ENCODE assay signal across 8 cellular contexts in the genomic region with DNA sequence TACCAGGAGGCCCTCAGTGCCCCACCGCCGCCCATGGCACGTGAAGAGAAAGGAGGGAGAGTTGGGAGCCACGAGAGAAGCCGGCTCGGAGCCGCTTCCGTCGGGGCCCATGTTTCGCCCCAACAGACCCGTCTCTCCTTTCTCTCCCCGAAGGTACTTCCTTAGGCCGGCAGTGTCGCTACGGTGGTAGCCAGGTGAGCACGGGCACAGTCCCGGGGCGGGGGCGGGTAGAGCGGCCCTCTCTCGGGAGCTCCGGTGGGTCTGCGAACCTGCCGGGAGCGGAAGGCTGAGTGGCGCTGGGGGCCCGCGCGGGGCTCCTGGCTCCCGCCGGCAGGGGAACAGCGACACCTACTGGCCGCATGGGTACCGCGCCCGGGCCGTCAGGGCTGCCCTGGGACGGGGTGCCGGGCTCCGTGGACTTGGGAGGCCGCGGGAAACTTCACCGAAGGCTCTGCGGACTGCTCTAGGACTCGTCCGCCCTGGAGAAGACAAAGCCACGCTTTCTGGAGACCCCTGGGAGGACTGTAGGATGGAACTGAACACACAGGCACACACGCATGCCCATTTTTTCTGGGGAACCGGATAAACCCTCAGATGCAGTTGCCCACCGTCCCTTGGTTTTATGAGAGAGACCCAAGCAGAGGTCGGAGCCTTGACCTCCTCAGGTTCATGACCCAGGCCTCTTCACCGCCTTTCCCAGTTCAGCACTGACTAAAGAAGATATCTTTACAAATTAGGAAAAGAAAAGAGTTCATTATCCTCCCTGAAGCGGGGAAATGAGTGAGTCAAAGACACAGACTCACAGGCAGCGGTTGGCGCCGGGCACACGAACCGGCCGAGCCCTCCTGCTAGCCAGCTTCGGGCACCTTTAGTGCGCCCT.
DNase-seq lines count a peak whose midpoint lies in the region; ATAC-seq, FAIRE-seq and TF ChIP-seq lines count a peak whose summit lies in the region.

No MANE protein-coding gene starts in this region.

- H3K9ac ChIP-seq in H1 (replicated peaks in 1 of 4; ENCODE audit: extremely low read depth in 1 of 4, low read depth in 3 of 4, low read length in 3 of 4), result no peak overlapping the region

- H3K56ac ChIP-seq in H1 (replicated peaks; ENCODE audit: insufficient read length, low read depth, low read length), result no peak overlapping the region

- ATAC-seq in GM18870 (IDR thresholded peaks at IDR 0.05; ENCODE audit: unreplicated experiment) (peak; percentile 58), HG03097 (IDR thresholded peaks at IDR 0.05; ENCODE audit: low FRiP score, unreplicated experiment) (peak; percentile 90)

- no peak overlapping the region for H2AK5ac ChIP-seq in H1 (ENCODE audit: low read depth, low read length)

- no peak overlapping the region for H2BK5ac ChIP-seq in H1 (ENCODE audit: low read depth, low read length)

- POLR2A ChIA-PET in H1 (lab: Charles Lee; ENCODE audit: partially characterized antibody), result interaction anchor here (1.0 to 3.2 kb wide), 5 partner anchors 8 to 537 kb away, joined by 3 to 13 read pairs (median 4); no protein-coding TSS in a partner anchor

- H3K79me2 ChIP-seq in H1 (ENCODE audit: control insufficient read depth in 1 of 2, insufficient read depth in 2 of 2, low read length in 2 of 2), result no peaks in the 10 kb centered on the region

- H3K4me1 ChIP-seq in H1 (replicated peaks in 1 of 4; ENCODE audit: control insufficient read depth in 3 of 4, insufficient read depth in 4 of 4, low read length in 3 of 4), result peaks cover 10 to 26% (median 15%) of the 10 kb centered on the region in 4 experiments

- H3K14ac ChIP-seq in H1 (ENCODE audit: insufficient read length), result no peak overlapping the region

- H3K27me3 ChIP-seq in H1 (replicated peaks in 1 of 4; ENCODE audit: control insufficient read depth in 3 of 4, extremely low read depth in 1 of 4, insufficient read depth in 3 of 4, low read length in 3 of 4), result peaks cover 58 to 96% (median 81%) of the 10 kb centered on the region in 4 experiments

- CTCF ChIA-PET in H1 (lab: Charles Lee; ENCODE audit: partially characterized antibody), result interaction anchor here (0.6 to 6.4 kb wide), 18 partner anchors 8 to 918 kb away, joined by 3 to 63 read pairs (median 4); no protein-coding TSS in a partner anchor

- no peaks in the 10 kb centered on the region for H3K36me3 ChIP-seq in H1 (ENCODE audit: control insufficient read depth in 2 of 4, insufficient read depth in 4 of 4, low read length in 3 of 4)

- H3K23ac ChIP-seq in H1 (ENCODE audit: insufficient read length), result no peak overlapping the region

- H3K4me2 ChIP-seq in H1 (ENCODE audit: insufficient read depth in 1 of 2, low read depth in 2 of 2, low read length in 2 of 2), result peak overlapping the region; percentile 74 to 78

- H3K4ac ChIP-seq in H1 (replicated peaks; ENCODE audit: insufficient read length, low read depth, low read length), result no peak overlapping the region

- TF ChIP-seq POLR2A in H1 (IDR thresholded peaks at IDR 0.05; ENCODE audit: control extremely low read depth in 1 of 2, low read depth in 2 of 2, low read length in 2 of 2), result no peak

- H2BK20ac ChIP-seq in H1 (ENCODE audit: low read length), result no peak overlapping the region

- H3K23me2 ChIP-seq in H1 (ENCODE audit: low read depth, low read length), result peaks cover 19% of the 10 kb centered on the region

- H3K27ac ChIP-seq in H1 (ENCODE audit: low read depth, low read length), result no peak overlapping the region

- no peak overlapping the region for H2BK12ac ChIP-seq in H1 (ENCODE audit: low read depth, low read length)

- H4K8ac ChIP-seq in H1 (ENCODE audit: extremely low read depth, insufficient read depth, low read length), result no peak overlapping the region

- DNase-seq in AG09309 (ENCODE audit: low read depth) (no peak), NCI-H526 (lab: John Stamatoyannopoulos, UW) (peak; percentile 55 to 81), H1 (ENCODE audit: low read depth in 1 of 2, low spot score in 2 of 2) (peak in 1 of 2 experiments; percentile 97), middle frontal gyrus (ENCODE audit: extremely low spot score, low spot score) (peak; percentile 78)
- peak; percentile 95 for DNase-seq in activated CD8-positive, alpha-beta memory T cell treated with anti-CD3 and anti-CD28 coated beads for 24 hours
- peak; percentile 60 for DNase-seq in stimulated activated CD8-positive, alpha-beta memory T cell treated with anti-CD3 and anti-CD28 coated beads, Interleukin-4, amount 100 ng/mL, for 1 hour (ENCODE audit: low read depth in 2 of 2, low spot score in 1 of 2)

- H4K20me1 ChIP-seq in H1 (replicated peaks in 1 of 2; ENCODE audit: control insufficient read depth in 1 of 2, insufficient read depth in 2 of 2, low read length in 2 of 2), result peaks cover 5 to 15% of the 10 kb centered on the region in 2 experiments

- H3K9me3 ChIP-seq in H1 (ENCODE audit: insufficient read depth in 2 of 2, low read depth in 1 of 2, low read length in 1 of 2), result no peaks in the 10 kb centered on the region

- no peak overlapping the region for H4K5ac ChIP-seq in H1 (ENCODE audit: insufficient read length, low read depth, low read length)

- 0 out of 2 replicates have a peak overlapping the region, but pooled peaks have one; percentile 77 for H2AFZ ChIP-seq in H1 (ENCODE audit: low read length)

- H4K91ac ChIP-seq in H1 (replicated peaks; ENCODE audit: insufficient read length, low read length), result no peak overlapping the region

- peak; percentile 81 for TF ChIP-seq CTCF in AG09309 (IDR thresholded peaks at IDR 0.05; ENCODE audit: control insufficient read depth, insufficient read depth, low read depth, low read length, missing control alignments)
- TF ChIP-seq CTCF in H1 (IDR thresholded peaks at IDR 0.05; ENCODE audit: control extremely low read depth in 1 of 3, insufficient read depth in 1 of 3, low read depth in 1 of 3, low read length in 3 of 3), result peak; percentile 76 to 93 (median 88)

- no peak for TF ChIP-seq EP300 in H1 (IDR thresholded peaks at IDR 0.05; ENCODE audit: borderline replicate concordance in 1 of 2, low read depth in 2 of 2, low read length in 2 of 2)

- H2BK15ac ChIP-seq in H1 (ENCODE audit: low read length), result no peak overlapping the region

- no peaks in the 10 kb centered on the region for H3K79me1 ChIP-seq in H1 (ENCODE audit: low read depth, low read length)

- peak overlapping the region; percentile 40; the same call in 1 of the 2 replicates for H3K18ac ChIP-seq in H1 (ENCODE audit: extremely low read depth, low read length)

- peak overlapping the region; percentile 46 for H3K4me3 ChIP-seq in AG09309 (ENCODE audit: control insufficient read depth, low read depth, low read length)
- peak overlapping the region; percentile 6 to 58 (median 31); a peak in 7 of 8 replicates for H3K4me3 ChIP-seq in H1 (ENCODE audit: extremely low read depth in 1 of 4, insufficient read depth in 2 of 4, low read depth in 3 of 4, low read length in 4 of 4)

- peak; percentile 93 to 94 for TF ChIP-seq RAD21 in H1 (IDR thresholded peaks at IDR 0.05 in 1 of 2, conservative IDR thresholded peaks at IDR 0.05 in 1 of 2; ENCODE audit: low read depth in 2 of 2, low read length in 2 of 2)

- WGBS in H1 (ENCODE audit: extremely low coverage in 1 of 2, insufficient coverage in 1 of 2, insufficient read length in 1 of 2, insufficient replicate concordance in 2 of 2, low coverage in 1 of 2, low lambda C conversion rate in 2 of 2, missing lambda C conversion rate in 1 of 2), 2 experiments, result 3% methylated on average over 46 of the region's 61 CpGs; no CpG with 5 or more reads in 1 of the 2 experiments

- no peak for FAIRE-seq in H1 (lab: Jason Lieb, UNC)

- no peak overlapping the region for H2BK120ac ChIP-seq in H1 (replicated peaks; ENCODE audit: low read depth, low read length)

TF ChIP-seq in H1, 55 proteins besides CTCF, POLR2A, EP300 and RAD21 (continues in another document):
- peak; percentile 12 for TF ChIP-seq NANOG (IDR thresholded peaks at IDR 0.05; ENCODE audit: insufficient read depth, low read depth, low read length, poor library complexity, severe bottlenecking)
- TF ChIP-seq CTBP2 (IDR thresholded peaks at IDR 0.05; ENCODE audit: borderline replicate concordance, insufficient read depth, insufficient read length, low read length), result peak; percentile 93
- peak; percentile 30 for TF ChIP-seq BACH1 (IDR thresholded peaks at IDR 0.05; ENCODE audit: low read length)
- TF ChIP-seq MAX (IDR thresholded peaks at IDR 0.05), result peak; percentile 69; the same call in 1 of the 2 replicates
- no peak for TF ChIP-seq ATF2 (IDR thresholded peaks at IDR 0.05; ENCODE audit: low read length)
- TF ChIP-seq BCL11A (IDR thresholded peaks at IDR 0.05; ENCODE audit: low read depth in 2 of 2, low read length in 2 of 2), result no peak
- TF ChIP-seq GABPA (IDR thresholded peaks at IDR 0.05; ENCODE audit: borderline replicate concordance, insufficient read depth, low read length), result peak; percentile 70; the same call in 1 of the 2 replicates
- no peak for TF ChIP-seq SIN3A (conservative IDR thresholded peaks at IDR 0.05 in 1 of 2, IDR thresholded peaks at IDR 0.05 in 1 of 2; ENCODE audit: low read depth in 1 of 2, low read length in 2 of 2)
- TF ChIP-seq RNF2 (IDR thresholded peaks at IDR 0.05; ENCODE audit: borderline replicate concordance, low read depth, low read length, missing control alignments, poor library complexity, severe bottlenecking), result peak; percentile 53
- peak; percentile 74 to 81; a peak in 1 of 4 replicates for TF ChIP-seq HDAC2 (IDR thresholded peaks at IDR 0.05; ENCODE audit: borderline replicate concordance in 1 of 2, low read depth in 2 of 2, low read length in 2 of 2)
- TF ChIP-seq TBP (IDR thresholded peaks at IDR 0.05; ENCODE audit: low read depth, low read length), result peak; percentile 63; the same call in 1 of the 2 replicates
- no peak for TF ChIP-seq POLR2AphosphoS5 (IDR thresholded peaks at IDR 0.05; ENCODE audit: low read depth, low read length)
- TF ChIP-seq ASH2L (IDR thresholded peaks at IDR 0.05; ENCODE audit: low read length), result peak; percentile 60
- TF ChIP-seq TAF1 (IDR thresholded peaks at IDR 0.05; ENCODE audit: low read depth, low read length), result 0 out of 2 replicates have a peak, but pooled peaks have one; percentile 22
